ENCODE assay signal across 16 cellular contexts in genomic region chr14:57418999-57419398, GRCh38. TPM values are rescaled to one million over a fixed set of nuclear protein-coding genes. Genes with fewer than 3 reads are reported as not detected.
DNase-seq lines count a peak whose midpoint lies in the region; ATAC-seq and FAIRE-seq lines count a peak whose summit lies in the region.
"Had no signal": no experiment of that assay in that cellular context is flagged by ENCODE, and none has a peak within 500 bp of the region (broad histone marks: within the 10 kb centered on the region; RNA-seq: fewer than 3 reads in every experiment).

No MANE protein-coding gene starts in this region.

- FAIRE-seq in HTR-8/SVneo (lab: Jason Lieb, UNC) (peak; percentile 88), urothelium cell line (lab: Jason Lieb, UNC) (peak; percentile 67)
- FAIRE-seq: GM12892, H54 had no signal

- DNase-seq in DMS53 (lab: John Stamatoyannopoulos, UW) (peak; percentile 17), DMS53 treated with DMSO at 0.1 percent for 48 hours (lab: John Stamatoyannopoulos, UW; ENCODE audit: unreplicated experiment) (no peak), HTR-8/SVneo (ENCODE audit: insufficient read length, low spot score) (no peak), left colon (no peak), urothelium cell line (ENCODE audit: low spot score) (no peak), NCI-H510A (lab: John Stamatoyannopoulos, UW) (no peak), foreskin melanocyte (no peak)
- DNase-seq: Caco-2; CD4-positive, CD25-positive, alpha-beta regulatory T cell; CD8-positive, alpha-beta T cell; DMS153; DMS79 treated with DMSO at 0.1 percent for 48 hours; GOT3; HFFc6 had no signal

- intact Hi-C loops in left colon (cut with DNase I, micrococcal nuclease) = no loop called here

- ATAC-seq in left colon = peak; percentile 56
- ATAC-seq: CD8-positive, alpha-beta T cell had no signal

RNA-seq across cellular contexts. Expression of gene NAA30, which starts 28.6 kb away (rescaled TPM):
- 10 to 100 TPM; 15.6 to 21.4 TPM for total RNA-seq in left colon
